In the genomic region with DNA sequence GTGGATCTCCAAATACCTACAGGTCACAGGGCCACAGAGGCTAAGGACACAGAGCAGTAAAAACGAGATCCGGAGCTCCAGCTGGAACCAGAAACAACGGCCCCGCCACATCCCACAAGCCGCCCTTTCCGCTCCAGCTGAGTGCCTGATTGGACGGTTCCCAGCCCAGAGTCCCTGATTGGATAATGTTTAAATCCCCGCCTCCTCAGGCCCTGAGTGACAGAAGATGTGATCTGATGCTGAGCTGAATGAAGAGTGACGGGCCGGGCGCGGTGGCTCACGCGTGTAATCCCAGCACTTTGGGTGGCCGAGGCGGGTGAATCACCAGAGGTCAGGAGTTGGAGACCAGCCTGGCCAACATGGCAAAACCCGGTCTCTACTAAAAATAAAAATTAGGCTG, we compare ENCODE assay signal across 13 cellular contexts. TPM values are rescaled to one million over a fixed set of nuclear protein-coding genes. Genes with fewer than 3 reads are reported as not detected.
DNase-seq lines count a peak whose midpoint lies in the region; ATAC-seq and TF ChIP-seq lines count a peak whose summit lies in the region.
"Had no signal": no experiment of that assay in that cellular context is flagged by ENCODE, and none has a peak within 500 bp of the region (broad histone marks: within the 10 kb centered on the region; RNA-seq: fewer than 3 reads in every experiment).

ZNF99 (minus strand) TSS at position 101 of the 400 bp plus-strand sequence. CDS start 135 bp downstream, outside the sequence.

- H3K27me3 Mint-ChIP-seq in dendritic cell treated with granulocyte-macrophage colony-stimulating factor and Interleukin-4, amounts not matched to agents 40 ng/mL and 50 ng/mL, for 4 days, result peaks cover 7% of the 10 kb centered on the region
- no peaks in the 10 kb centered on the region for H3K27me3 Mint-ChIP-seq in effector memory CD8-positive, alpha-beta T cell
- H3K27me3 Mint-ChIP-seq: activated naive CD8-positive, alpha-beta T cell treated with anti-CD3 and anti-CD28 coated beads, Interleukin-2, amount 10 ng/mL, durations not matched to agents 7 days and 5 days; stimulated activated memory B cell treated with anti-CD40 and anti-IgM and Interleukin-4, amounts not matched to agents 10 μg/mL and 1 μg/mL and 100 μg/mL, for 72 hours had no signal

- intact Hi-C loops in dendritic cell treated with granulocyte-macrophage colony-stimulating factor and Interleukin-4, amounts not matched to agents 40 ng/mL and 50 ng/mL, for 4 days (cut with micrococcal nuclease), result no loop called here

- H3K4me3 ChIP-seq in mesenchymal stem cell (ENCODE audit: insufficient read depth in 1 of 2, low read depth in 1 of 2, low read length in 2 of 2), result no peak within 1 kb of the TSS
- peak within 1 kb of the TSS; percentile 32 for H3K4me3 ChIP-seq in suprapubic skin

- H2AFZ ChIP-seq in mesenchymal stem cell (ENCODE audit: low read depth, low read length), result no peak within 1 kb of the TSS

- H3K4ac ChIP-seq in mesenchymal stem cell (ENCODE audit: low read depth in 1 of 2, low read length in 2 of 2), result no peak within 1 kb of the TSS

- DNase-seq in OCI-M1 (lab: John Stamatoyannopoulos, UW), result peak; percentile 96
- DNase-seq in mesenchymal stem cell, result no peak
- DNase-seq in suprapubic skin (ENCODE audit: low spot score in 2 of 2), result peak; percentile 56 to 80
- no peak for DNase-seq in effector memory CD8-positive, alpha-beta T cell
- DNase-seq: activated CD4-positive, alpha-beta T cell treated with anti-CD3 and anti-CD28 coated beads for 1 hour; activated naive CD8-positive, alpha-beta T cell treated with anti-CD3 and anti-CD28 coated beads, Interleukin-2, amount 10 ng/mL, durations not matched to agents 7 days and 5 days; DMS79 had no signal

- H3K79me1 ChIP-seq in mesenchymal stem cell (replicated peaks; ENCODE audit: low read length, poor library complexity, severe bottlenecking), result no peaks in the 10 kb centered on the region

- H2BK12ac ChIP-seq in mesenchymal stem cell (ENCODE audit: low read length in 2 of 2), result no peak within 1 kb of the TSS

- TF ChIP-seq CTCF in suprapubic skin (IDR thresholded peaks at IDR 0.05), result no peak

- H3K9ac ChIP-seq in mesenchymal stem cell (ENCODE audit: low read length), result peak within 1 kb of the TSS; percentile 84

- H3K36me3 Mint-ChIP-seq in dendritic cell treated with granulocyte-macrophage colony-stimulating factor and Interleukin-4, amounts not matched to agents 40 ng/mL and 50 ng/mL, for 4 days (ENCODE audit: low read depth), result no peaks in the 10 kb centered on the region
- no peaks in the 10 kb centered on the region for H3K36me3 Mint-ChIP-seq in effector memory CD8-positive, alpha-beta T cell (ENCODE audit: insufficient read depth)
- H3K36me3 Mint-ChIP-seq: activated naive CD8-positive, alpha-beta T cell treated with anti-CD3 and anti-CD28 coated beads, Interleukin-2, amount 10 ng/mL, durations not matched to agents 7 days and 5 days; stimulated activated memory B cell treated with anti-CD40 and anti-IgM and Interleukin-4, amounts not matched to agents 10 μg/mL and 1 μg/mL and 100 μg/mL, for 72 hours had no signal

- H2BK15ac ChIP-seq in mesenchymal stem cell (ENCODE audit: low read depth, poor library complexity, severe bottlenecking), result no peak within 1 kb of the TSS

- H3K4me1 ChIP-seq in mesenchymal stem cell (ENCODE audit: control insufficient read depth, insufficient read depth, low read depth, low read length) (no peaks in the 10 kb centered on the region), suprapubic skin (no peaks in the 10 kb centered on the region)

- no peaks in the 10 kb centered on the region for H3K4me1 Mint-ChIP-seq in dendritic cell treated with granulocyte-macrophage colony-stimulating factor and Interleukin-4, amounts not matched to agents 40 ng/mL and 50 ng/mL, for 4 days (ENCODE audit: low read depth)
- H3K4me1 Mint-ChIP-seq in effector memory CD8-positive, alpha-beta T cell (ENCODE audit: low read depth in 2 of 2), result no peaks in the 10 kb centered on the region
- H3K4me1 Mint-ChIP-seq: activated naive CD8-positive, alpha-beta T cell treated with anti-CD3 and anti-CD28 coated beads, Interleukin-2, amount 10 ng/mL, durations not matched to agents 7 days and 5 days; stimulated activated memory B cell treated with anti-CD40 and anti-IgM and Interleukin-4, amounts not matched to agents 10 μg/mL and 1 μg/mL and 100 μg/mL, for 72 hours had no signal

- no peak within 1 kb of the TSS for H2BK5ac ChIP-seq in mesenchymal stem cell (ENCODE audit: low read depth, low read length, poor library complexity, severe bottlenecking)

- H3K18ac ChIP-seq in mesenchymal stem cell (ENCODE audit: low read depth in 1 of 2, low read length in 2 of 2), result no peak within 1 kb of the TSS

- no peak within 1 kb of the TSS for H3K27ac Mint-ChIP-seq in dendritic cell treated with granulocyte-macrophage colony-stimulating factor and Interleukin-4, amounts not matched to agents 40 ng/mL and 50 ng/mL, for 4 days
- no peak within 1 kb of the TSS for H3K27ac Mint-ChIP-seq in effector memory CD8-positive, alpha-beta T cell
- H3K27ac Mint-ChIP-seq: activated naive CD8-positive, alpha-beta T cell treated with anti-CD3 and anti-CD28 coated beads, Interleukin-2, amount 10 ng/mL, durations not matched to agents 7 days and 5 days; stimulated activated memory B cell treated with anti-CD40 and anti-IgM and Interleukin-4, amounts not matched to agents 10 μg/mL and 1 μg/mL and 100 μg/mL, for 72 hours had no signal

- no peak within 1 kb of the TSS for H2AK5ac ChIP-seq in mesenchymal stem cell (ENCODE audit: low read length, severe bottlenecking)

- H3K27ac ChIP-seq in mesenchymal stem cell (ENCODE audit: low read length, poor library complexity, severe bottlenecking) (no peak within 1 kb of the TSS), suprapubic skin (no peak within 1 kb of the TSS)

- ATAC-seq in GM19455 (IDR thresholded peaks at IDR 0.05; ENCODE audit: unreplicated experiment) (no peak), SK-N-SH treated with all-trans-retinoic acid at 6 μM for 48 hours (no peak), GM21381 (IDR thresholded peaks at IDR 0.05; ENCODE audit: unreplicated experiment) (no peak)
- no peak for ATAC-seq in effector memory CD8-positive, alpha-beta T cell (replicated peaks)
- ATAC-seq: HCT116; stimulated activated memory B cell treated with anti-CD40 and anti-IgM and Interleukin-4, amounts not matched to agents 10 μg/mL and 1 μg/mL and 100 μg/mL, for 72 hours had no signal

- H3K9me3 Mint-ChIP-seq in dendritic cell treated with granulocyte-macrophage colony-stimulating factor and Interleukin-4, amounts not matched to agents 40 ng/mL and 50 ng/mL, for 4 days, result peaks cover 55% of the 10 kb centered on the region
- peaks cover 0 to 3% of the 10 kb centered on the region in 2 donors for H3K9me3 Mint-ChIP-seq in effector memory CD8-positive, alpha-beta T cell

- no peak for TF ChIP-seq EP300 in suprapubic skin (IDR thresholded peaks at IDR 0.05)

- H4K91ac ChIP-seq in mesenchymal stem cell (ENCODE audit: low read length), result no peak within 1 kb of the TSS

- H3K4me3 Mint-ChIP-seq in dendritic cell treated with granulocyte-macrophage colony-stimulating factor and Interleukin-4, amounts not matched to agents 40 ng/mL and 50 ng/mL, for 4 days, result peak within 1 kb of the TSS; percentile 28
- H3K4me3 Mint-ChIP-seq in effector memory CD8-positive, alpha-beta T cell, result no peak within 1 kb of the TSS
- H3K4me3 Mint-ChIP-seq: activated naive CD8-positive, alpha-beta T cell treated with anti-CD3 and anti-CD28 coated beads, Interleukin-2, amount 10 ng/mL, durations not matched to agents 7 days and 5 days; stimulated activated memory B cell treated with anti-CD40 and anti-IgM and Interleukin-4, amounts not matched to agents 10 μg/mL and 1 μg/mL and 100 μg/mL, for 72 hours had no signal

- no peak within 1 kb of the TSS for H3K14ac ChIP-seq in mesenchymal stem cell (ENCODE audit: low read length in 2 of 2)

- H3K27me3 ChIP-seq in mesenchymal stem cell (ENCODE audit: control insufficient read depth in 1 of 2, insufficient read depth in 1 of 2, low read length in 2 of 2) (no peaks in the 10 kb centered on the region), suprapubic skin (no peaks in the 10 kb centered on the region)

- no peak within 1 kb of the TSS for H4K8ac ChIP-seq in mesenchymal stem cell (ENCODE audit: low read length)

- H3K9me3 ChIP-seq in mesenchymal stem cell (ENCODE audit: control insufficient read depth, low read length), result peaks cover 45% of the 10 kb centered on the region
- H3K9me3 ChIP-seq in suprapubic skin, result no peaks in the 10 kb centered on the region

- WGBS in mesenchymal stem cell, result 85% methylated on average over 17 of the region's 17 CpGs
- WGBS in suprapubic skin, result 16% methylated on average over 16 of the region's 17 CpGs

- no peak within 1 kb of the TSS for H3K4me2 ChIP-seq in mesenchymal stem cell (ENCODE audit: low read length, poor library complexity, severe bottlenecking)

- no peak within 1 kb of the TSS for H3K23ac ChIP-seq in mesenchymal stem cell (ENCODE audit: low read length in 2 of 2)

- H2BK120ac ChIP-seq in mesenchymal stem cell (ENCODE audit: low read depth, low read length), result no peak within 1 kb of the TSS

- H3K36me3 ChIP-seq in mesenchymal stem cell (ENCODE audit: control insufficient read depth in 1 of 2, insufficient read depth in 2 of 2, low read depth in 1 of 2, low read length in 2 of 2) (no peaks in the 10 kb centered on the region), suprapubic skin (no peaks in the 10 kb centered on the region)

- TF ChIP-seq POLR2A in suprapubic skin (IDR thresholded peaks at IDR 0.05), result no peak

TF ChIP-seq in SK-N-SH treated with all-trans-retinoic acid at 6 μM for 48 hours, 23 proteins besides CTCF, POLR2A, EP300 and RAD21:
- no peak for TF ChIP-seq TOX (CRISPR knock-in tag; IDR thresholded peaks at IDR 0.05; ENCODE audit: borderline replicate concordance)
- no peak for TF ChIP-seq PPARA (CRISPR knock-in tag; IDR thresholded peaks at IDR 0.05; ENCODE audit: borderline replicate concordance)

RNA-seq across cellular contexts. Expression of gene ZNF99, which starts in this region (rescaled TPM):
- polyA plus RNA-seq in mesenchymal stem cell (2013, experiment 1 of 2), result not detected
- not detected for polyA plus RNA-seq in mesenchymal stem cell (2013, experiment 2 of 2)
- total RNA-seq in suprapubic skin, result under 1 TPM in 2 of 4 donors, not detected in 2; 0.08 to 0.24 TPM
- total RNA-seq: activated naive CD8-positive, alpha-beta T cell treated with anti-CD3 and anti-CD28 coated beads, Interleukin-2, amount 10 ng/mL, durations not matched to agents 7 days and 5 days had no signal

Comparison
In these comparisons a context has a peak if more than half of its experiments do, and no peak if none do; other contexts are left out.
1. Peak in DNase-seq and H3K4me3 ChIP-seq in suprapubic skin; RNA of the gene not detected or under 1 TPM.